16 cellular contexts compared by ENCODE assay signal in the genomic region with DNA sequence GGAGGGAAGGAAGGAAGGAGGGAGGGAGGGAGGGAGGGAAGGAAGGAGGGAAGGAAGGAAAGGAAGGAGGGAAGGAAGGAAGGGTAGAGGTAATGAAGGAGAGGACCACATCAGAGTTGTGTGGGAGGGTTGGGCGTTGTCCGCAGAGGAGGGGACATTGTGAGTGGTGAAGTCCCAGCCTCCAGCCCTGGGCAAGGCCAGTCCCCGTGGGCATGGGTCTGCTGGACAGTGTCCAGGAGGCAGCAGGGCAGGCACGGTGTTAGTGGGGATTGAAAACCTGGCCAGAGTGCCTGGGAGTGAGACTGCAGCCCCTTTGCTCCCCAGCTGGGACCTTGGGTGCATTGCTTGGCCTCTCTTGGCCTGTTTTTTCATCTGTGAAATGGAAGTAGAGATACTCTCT.
DNase-seq lines count a peak whose midpoint lies in the region; ATAC-seq and TF ChIP-seq lines count a peak whose summit lies in the region.
"Had no signal": no experiment of that assay in that cellular context is flagged by ENCODE, and none has a peak within 500 bp of the region (broad histone marks: within the 10 kb centered on the region; RNA-seq: fewer than 3 reads in every experiment).

No MANE protein-coding gene starts in this region.

- peak overlapping the region; percentile 73 for H3K18ac ChIP-seq in neuronal stem cell (ENCODE audit: low read length)

- H3K4me3 ChIP-seq in coronary artery (no peak overlapping the region), neuronal stem cell (ENCODE audit: low read length in 2 of 2) (no peak overlapping the region), transverse colon (no peak overlapping the region)
- H3K4me3 ChIP-seq: BLaER1 had no signal

- TF ChIP-seq CTCF in coronary artery (IDR thresholded peaks at IDR 0.05), result no peak
- no peak for TF ChIP-seq CTCF in transverse colon (IDR thresholded peaks at IDR 0.05)

- no peak overlapping the region for H3K4me3 Mint-ChIP-seq in activated CD4-positive, alpha-beta memory T cell treated with anti-CD3 and anti-CD28 coated beads for 36 hours
- H3K4me3 Mint-ChIP-seq: CD8-positive, alpha-beta memory T cell had no signal

- peak; percentile 34 for DNase-seq in activated CD8-positive, alpha-beta memory T cell treated with anti-CD3 and anti-CD28 coated beads, Interleukin-2, amount 50 U/mL, for 48 hours
- DNase-seq in activated CD8-positive, alpha-beta memory T cell treated with anti-CD3 and anti-CD28 coated beads, Interleukin-2, amount 50 U/mL, for 4 hours, result no peak
- peak; percentile 29 for DNase-seq in coronary artery (ENCODE audit: low spot score)
- DNase-seq in neuronal stem cell (ENCODE audit: low spot score), result no peak
- peak; percentile 1 for DNase-seq in transverse colon
- no peak for DNase-seq in activated CD4-positive, alpha-beta memory T cell treated with anti-CD3 and anti-CD28 coated beads for 36 hours
- DNase-seq: 8988T; AML-193; Caco-2; CD8-positive, alpha-beta memory T cell; DND-41; GDM1 had no signal

- no peaks in the 10 kb centered on the region for H3K4me1 Mint-ChIP-seq in activated CD4-positive, alpha-beta memory T cell treated with anti-CD3 and anti-CD28 coated beads for 36 hours (ENCODE audit: low read depth)
- H3K4me1 Mint-ChIP-seq: CD8-positive, alpha-beta memory T cell had no signal

- H3K36me3 Mint-ChIP-seq in activated CD4-positive, alpha-beta memory T cell treated with anti-CD3 and anti-CD28 coated beads for 36 hours, result no peaks in the 10 kb centered on the region
- H3K36me3 Mint-ChIP-seq: CD8-positive, alpha-beta memory T cell had no signal

- no peak overlapping the region for H2BK12ac ChIP-seq in neuronal stem cell (ENCODE audit: low read length)

- no peak overlapping the region for H2BK5ac ChIP-seq in neuronal stem cell (ENCODE audit: low read length)

- H3K4me1 ChIP-seq in neuronal stem cell (ENCODE audit: control insufficient read depth in 2 of 2, insufficient read depth in 1 of 2, low read depth in 1 of 2, low read length in 2 of 2) (peaks cover 0 to 6% of the 10 kb centered on the region in 2 donors), transverse colon (peaks cover 0 to 9% (median 9%) of the 10 kb centered on the region in 4 donors)
- H3K4me1 ChIP-seq: BLaER1 had no signal

- CTCF ChIA-PET in activated CD4-positive, alpha-beta memory T cell treated with anti-CD3 and anti-CD28 coated beads for 36 hours (lab: Charles Lee), result no interaction called here

- no peaks in the 10 kb centered on the region for H3K9me3 Mint-ChIP-seq in activated CD4-positive, alpha-beta memory T cell treated with anti-CD3 and anti-CD28 coated beads for 36 hours
- H3K9me3 Mint-ChIP-seq: CD8-positive, alpha-beta memory T cell had no signal

- no peak overlapping the region for H3K14ac ChIP-seq in neuronal stem cell (ENCODE audit: low read length)

- H3K27ac ChIP-seq in coronary artery, result no peak overlapping the region
- no peak overlapping the region for H3K27ac ChIP-seq in neuronal stem cell (replicated peaks; ENCODE audit: low read length)
- H3K27ac ChIP-seq in transverse colon, result no peak overlapping the region
- H3K27ac ChIP-seq: BLaER1, HL-60 had no signal

- H3K23ac ChIP-seq in neuronal stem cell (ENCODE audit: low read depth, low read length, poor library complexity), result no peak overlapping the region

- H3K9ac ChIP-seq in neuronal stem cell (ENCODE audit: low read depth, low read length, poor library complexity), result no peak overlapping the region
- H3K9ac ChIP-seq: BLaER1 had no signal

- TF ChIP-seq EP300 in transverse colon (IDR thresholded peaks at IDR 0.05; ENCODE audit: low read depth), result no peak

- WGBS in neuronal stem cell (ENCODE audit: extremely low coverage in 2 of 2, insufficient read length in 2 of 2, insufficient replicate concordance in 1 of 2), 2 donors, result no CpG with 5 or more reads among the region's 4 CpGs
- WGBS in transverse colon (ENCODE audit: low coverage in 1 of 2), 2 donors, result 81 to 100% methylated on average over 2 to 4 of the region's 4 CpGs

- no peak overlapping the region for H2BK15ac ChIP-seq in neuronal stem cell (ENCODE audit: low read length)

- intact Hi-C loops in transverse colon (cut with DNase I; ENCODE audit: low total_unique reads), result no loop called here
- intact Hi-C loops in activated CD4-positive, alpha-beta memory T cell treated with anti-CD3 and anti-CD28 coated beads for 36 hours (cut with micrococcal nuclease), result no loop called here

- in situ Hi-C loops in transverse colon (cut with MboI; ENCODE audit: low pct_ligation_motif_present in 1 of 4, low pct_unique_long_range_greater_than_20kb in 1 of 4, low sequenced_read_pairs in 3 of 4), result no loop called here

- no peak for TF ChIP-seq POLR2A in transverse colon (IDR thresholded peaks at IDR 0.05)

- no peak overlapping the region for H4K91ac ChIP-seq in neuronal stem cell (ENCODE audit: low read depth, low read length, poor library complexity)

- no peak overlapping the region for H3K27ac Mint-ChIP-seq in activated CD4-positive, alpha-beta memory T cell treated with anti-CD3 and anti-CD28 coated beads for 36 hours

- H3K27me3 Mint-ChIP-seq in activated CD4-positive, alpha-beta memory T cell treated with anti-CD3 and anti-CD28 coated beads for 36 hours, result no peaks in the 10 kb centered on the region

- H2AFZ ChIP-seq in neuronal stem cell (ENCODE audit: low read length), result no peak overlapping the region

- H3K9me3 ChIP-seq in neuronal stem cell (replicated peaks in 1 of 2; ENCODE audit: control insufficient read depth in 2 of 2, insufficient read depth in 1 of 2, low read depth in 1 of 2, low read length in 2 of 2), result no peaks in the 10 kb centered on the region
- no peaks in the 10 kb centered on the region for H3K9me3 ChIP-seq in transverse colon
- H3K9me3 ChIP-seq: BLaER1, Caco-2 had no signal

- no peaks in the 10 kb centered on the region for H3K79me1 ChIP-seq in neuronal stem cell (ENCODE audit: low read depth, low read length)

- no peak overlapping the region for H3K4me2 ChIP-seq in neuronal stem cell (ENCODE audit: insufficient read depth, low read length, poor library complexity, severe bottlenecking)
- H3K4me2 ChIP-seq: BLaER1 had no signal

- H3K4ac ChIP-seq in neuronal stem cell (ENCODE audit: low read length), result no peak overlapping the region

- no peak overlapping the region for H2AK5ac ChIP-seq in neuronal stem cell (ENCODE audit: low read depth, low read length)

- no peak overlapping the region for H4K8ac ChIP-seq in neuronal stem cell (ENCODE audit: low read depth, low read length)

- POLR2A ChIA-PET in activated CD4-positive, alpha-beta memory T cell treated with anti-CD3 and anti-CD28 coated beads for 36 hours (lab: Charles Lee), result no interaction called here

- no peaks in the 10 kb centered on the region for H3K36me3 ChIP-seq in neuronal stem cell (replicated peaks in 1 of 2; ENCODE audit: control insufficient read depth in 2 of 2, insufficient read depth in 2 of 2, low read length in 2 of 2)
- H3K36me3 ChIP-seq in transverse colon, result no peaks in the 10 kb centered on the region
- H3K36me3 ChIP-seq: BLaER1 had no signal

- no peak overlapping the region for H2BK120ac ChIP-seq in neuronal stem cell (ENCODE audit: low read depth, low read length)

- H3K27me3 ChIP-seq in neuronal stem cell (ENCODE audit: control insufficient read depth in 3 of 3, insufficient read depth in 3 of 3, low read depth in 1 of 3, low read length in 3 of 3) (peaks cover 0 to 9% (median 2%) of the 10 kb centered on the region in 3 experiments), transverse colon (no peaks in the 10 kb centered on the region)
- H3K27me3 ChIP-seq: BLaER1 had no signal

- no peak for ATAC-seq in GM21447 (IDR thresholded peaks at IDR 0.05; ENCODE audit: unreplicated experiment)
- ATAC-seq: HCT116 had no signal

Comparison
In these comparisons a context has a peak if more than half of its experiments do, and no peak if none do; other contexts are left out.
1. DNase-seq: peak in activated CD8-positive, alpha-beta memory T cell treated with anti-CD3 and anti-CD28 coated beads, Interleukin-2, amount 50 U/mL, for 48 hours (single experiment), coronary artery (single experiment) and transverse colon (single experiment); none in activated CD8-positive, alpha-beta memory T cell treated with anti-CD3 and anti-CD28 coated beads, Interleukin-2, amount 50 U/mL, for 4 hours (single experiment), neuronal stem cell (single experiment) and activated CD4-positive, alpha-beta memory T cell treated with anti-CD3 and anti-CD28 coated beads for 36 hours (single experiment).